In the genomic region with DNA sequence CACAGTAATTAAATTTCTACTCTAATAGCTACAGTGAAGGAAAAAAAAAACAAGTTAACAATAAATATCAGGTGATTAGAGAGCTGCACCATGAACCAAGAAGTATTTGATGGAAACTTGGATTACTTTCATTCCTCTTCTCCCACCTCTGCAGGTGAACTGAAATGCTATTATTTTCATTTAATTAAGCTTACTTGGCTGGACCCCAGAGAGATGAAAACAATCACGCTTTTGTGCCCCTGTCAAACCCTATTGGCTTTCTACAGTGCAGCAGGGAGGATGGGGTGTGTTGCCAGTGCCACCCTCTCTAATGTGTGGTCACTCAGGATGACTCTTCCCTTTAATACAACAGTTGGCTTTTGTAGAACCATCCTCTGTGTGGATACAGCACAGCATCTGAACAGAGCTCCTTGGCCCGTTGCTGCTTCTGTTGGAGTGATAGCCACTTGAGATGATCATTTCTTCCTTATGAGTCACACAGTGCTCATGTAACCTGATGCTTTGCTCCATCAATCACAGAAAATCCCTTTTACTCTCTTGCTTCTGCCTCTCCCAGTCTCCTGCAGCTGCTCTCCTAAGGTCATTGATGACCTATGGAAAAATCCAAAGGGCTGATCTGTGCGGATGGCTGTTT, we compare ENCODE assay signal across 11 cellular contexts. TPM values are rescaled to one million over a fixed set of nuclear protein-coding genes. Genes with fewer than 3 reads are reported as not detected.
DNase-seq lines count a peak whose midpoint lies in the region; ATAC-seq, FAIRE-seq and TF ChIP-seq lines count a peak whose summit lies in the region.
"Had no signal": no experiment of that assay in that cellular context is flagged by ENCODE, and none has a peak within 500 bp of the region (broad histone marks: within the 10 kb centered on the region; RNA-seq: fewer than 3 reads in every experiment).

No MANE protein-coding gene starts in this region.

- H3K36me3 ChIP-seq in uterus: no peaks in the 10 kb centered on the region
- H3K36me3 ChIP-seq: upper lobe of left lung had no signal

- FAIRE-seq in H54 (lab: Jason Lieb, UNC) (peak; percentile 98), frontal cortex (lab: Jason Lieb, UNC) (no peak)

- H3K27me3 ChIP-seq in uterus: no peaks in the 10 kb centered on the region
- H3K27me3 ChIP-seq: upper lobe of left lung had no signal

- H3K9me3 ChIP-seq in uterus: no peaks in the 10 kb centered on the region
- H3K9me3 ChIP-seq: upper lobe of left lung had no signal

- DNase-seq in H54 (ENCODE audit: insufficient read length, low spot score) (peak; percentile 54), NCI-H446 treated with DMSO at 0.1 percent for 48 hours (lab: John Stamatoyannopoulos, UW) (peak; percentile 38), brain pericyte (ENCODE audit: low read depth, low spot score) (peak; percentile 38), omental fat pad (ENCODE audit: low spot score) (no peak), GDM1 (lab: John Stamatoyannopoulos, UW) (no peak), frontal cortex (ENCODE audit: low spot score in 2 of 2) (no peak), uterus (no peak)
- DNase-seq: effector CD8-positive, alpha-beta T cell; upper lobe of left lung had no signal

- H3K4me1 ChIP-seq in uterus: peaks cover 0 to 2% of the 10 kb centered on the region in 2 donors

- TF ChIP-seq POLR2A in H54 (IDR thresholded peaks at IDR 0.05; ENCODE audit: low read depth, low read length): no peak
- no peak for TF ChIP-seq POLR2A in uterus (IDR thresholded peaks at IDR 0.05)

- no peak overlapping the region for H3K27ac ChIP-seq in uterus
- H3K27ac ChIP-seq: upper lobe of left lung had no signal

- TF ChIP-seq CTCF in omental fat pad (IDR thresholded peaks at IDR 0.05): no peak
- no peak for TF ChIP-seq CTCF in uterus (IDR thresholded peaks at IDR 0.05)

- ATAC-seq in omental fat pad (ENCODE audit: low FRiP score): peak; percentile 37
- ATAC-seq in HG03108 (IDR thresholded peaks at IDR 0.05; ENCODE audit: unreplicated experiment): no peak

- no peak overlapping the region for H3K4me3 ChIP-seq in uterus
- H3K4me3 ChIP-seq: lung, upper lobe of left lung had no signal

- intact Hi-C loops in uterus (cut with DNase I; ENCODE audit: low total_unique reads): no loop called here

RNA-seq across cellular contexts. Expression of gene ARL4C, which starts 5.5 kb away (rescaled TPM):
- 10 to 100 TPM; 13.7 to 32.2 (median 19.3) TPM for total RNA-seq in omental fat pad
- total RNA-seq in frontal cortex: 41.2 TPM
- 10 to 100 TPM in 1 of 4 donors, 1 to 10 TPM in 2, not detected in 1; 3.0 to 15.6 (median 3.1) TPM for total RNA-seq in uterus

Comparison
In these comparisons a context has a peak if more than half of its experiments do, and no peak if none do; other contexts are left out.
1. DNase-seq: peak in H54 (single experiment), NCI-H446 treated with DMSO at 0.1 percent for 48 hours (single experiment) and brain pericyte (single experiment); none in omental fat pad (single experiment), GDM1 (single experiment), frontal cortex (0 of 2) and uterus (0 of 2).